In the genomic region with DNA sequence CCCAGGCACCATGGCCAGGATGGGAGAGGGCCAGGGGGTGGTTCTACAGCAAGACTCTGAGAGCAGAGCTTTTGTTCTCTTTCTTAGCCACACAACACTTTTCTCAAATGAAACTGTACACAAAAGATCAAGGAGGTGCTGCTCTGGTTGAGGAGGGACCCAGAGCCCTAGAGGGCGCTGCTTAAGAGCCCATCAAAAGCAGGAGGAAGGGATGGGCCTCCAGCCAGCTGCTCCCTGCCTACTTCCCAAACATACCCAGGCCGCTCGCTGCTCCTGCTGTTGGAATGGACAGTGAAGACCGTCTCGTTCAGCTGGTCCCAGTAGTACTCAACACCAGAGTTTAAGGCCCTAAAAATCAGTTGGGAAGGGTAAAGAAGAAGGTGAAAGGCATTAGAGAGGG, we compare ENCODE assay signal across 11 cellular contexts. TPM values are rescaled to one million over a fixed set of nuclear protein-coding genes. Genes with fewer than 3 reads are reported as not detected.
A peak's percentile ranks its signal among the peaks of the same experiment; 100 is the strongest.
DNase-seq lines count a peak whose midpoint lies in the region; ATAC-seq and TF ChIP-seq lines count a peak whose summit lies in the region.
"Had no signal": no experiment of that assay in that cellular context is flagged by ENCODE, and none has a peak within 500 bp of the region (broad histone marks: within the 10 kb centered on the region; RNA-seq: fewer than 3 reads in every experiment).

No MANE protein-coding gene starts in this region.

- H2AFZ ChIP-seq in GM23338 (no peak overlapping the region), neural progenitor cell (replicated peaks) (no peak overlapping the region)

- no peak overlapping the region for H3K4me3 ChIP-seq in GM23338
- no peak overlapping the region for H3K4me3 ChIP-seq in choroid plexus epithelial cell (ENCODE audit: low read depth, low read length)
- no peak overlapping the region for H3K4me3 ChIP-seq in neural progenitor cell
- H3K4me3 ChIP-seq in coronary artery = no peak overlapping the region
- H3K4me3 ChIP-seq: ascending aorta, thyroid gland had no signal

- DNase-seq in GM23338 (ENCODE audit: low spot score) = peak; percentile 82
- DNase-seq in NCI-H524 treated with DMSO at 0.1 percent for 48 hours (lab: John Stamatoyannopoulos, UW) = peak; percentile 13
- peak; percentile 52 for DNase-seq in choroid plexus epithelial cell (ENCODE audit: low read depth)
- peak; percentile 79 for DNase-seq in neural progenitor cell (ENCODE audit: low spot score)
- no peak for DNase-seq in coronary artery (ENCODE audit: low spot score)
- DNase-seq in RKO (ENCODE audit: low spot score) = no peak
- no peak for DNase-seq in COLO829 (ENCODE audit: low spot score)
- DNase-seq: activated T-cell treated with anti-CD3 and anti-CD28 coated beads for 4 hours, foreskin melanocyte, thyroid gland had no signal

- H3F3A ChIP-seq in GM23338 (replicated peaks; ENCODE audit: low read depth) (no peaks in the 10 kb centered on the region), neural progenitor cell (ENCODE audit: low read depth) (peaks cover 6% of the 10 kb centered on the region)

- ATAC-seq in GM23338 = peak; percentile 97

- H3K27me3 Mint-ChIP-seq in GM23338 (ENCODE audit: insufficient read depth, low read depth, poor library complexity) = peaks cover 14% of the 10 kb centered on the region
- H3K27me3 Mint-ChIP-seq in neural progenitor cell (ENCODE audit: insufficient read depth, low read depth) = no peaks in the 10 kb centered on the region

- no peaks in the 10 kb centered on the region for H3K9me2 ChIP-seq in GM23338 (ENCODE audit: insufficient read depth)

- TF ChIP-seq CTCF in GM23338 (conservative IDR thresholded peaks at IDR 0.05; ENCODE audit: low read depth in 2 of 2) (peak; percentile 71 to 85), choroid plexus epithelial cell (conservative IDR thresholded peaks at IDR 0.05; ENCODE audit: low read depth, low read length) (peak; percentile 54), neural progenitor cell (IDR thresholded peaks at IDR 0.05) (peak; percentile 72), coronary artery (IDR thresholded peaks at IDR 0.05) (no peak)

- H3K36me3 Mint-ChIP-seq in GM23338 (ENCODE audit: low read depth) = peaks cover 37% of the 10 kb centered on the region
- H3K36me3 Mint-ChIP-seq in neural progenitor cell = peaks cover 24% of the 10 kb centered on the region

- H4K20me1 ChIP-seq in GM23338 (replicated peaks; ENCODE audit: insufficient read depth) (0 out of 2 replicates have a peak, but pooled peaks cover 3% of the 10 kb centered on the region), neural progenitor cell (ENCODE audit: low read depth) (peaks cover 5% of the 10 kb centered on the region)

- H3K27ac ChIP-seq in GM23338 (ENCODE audit: low read depth) (peak overlapping the region; percentile 64; the same call in 1 of the 2 replicates), neural progenitor cell (no peak overlapping the region), coronary artery (no peak overlapping the region)
- H3K27ac ChIP-seq: ascending aorta, thyroid gland had no signal

- no peaks in the 10 kb centered on the region for H3K36me3 ChIP-seq in GM23338 (ENCODE audit: insufficient read depth)
- no peaks in the 10 kb centered on the region for H3K36me3 ChIP-seq in neural progenitor cell

- H3K4me1 ChIP-seq in GM23338 (ENCODE audit: insufficient read depth) = no peaks in the 10 kb centered on the region; the same call in 1 of the 2 replicates
- H3K4me1 ChIP-seq in neural progenitor cell = peaks cover 5% of the 10 kb centered on the region
- H3K4me1 ChIP-seq: ascending aorta, thyroid gland had no signal

- H3K4me1 Mint-ChIP-seq in GM23338 = peaks cover 10% of the 10 kb centered on the region; the same call in 1 of the 3 replicates
- peaks cover 5% of the 10 kb centered on the region for H3K4me1 Mint-ChIP-seq in neural progenitor cell

- peak overlapping the region; percentile 90 for H3K27ac Mint-ChIP-seq in GM23338
- H3K27ac Mint-ChIP-seq in neural progenitor cell = no peak overlapping the region

- no peak overlapping the region for H3K9ac ChIP-seq in neural progenitor cell

- H3K4me3 Mint-ChIP-seq in GM23338 = no peak overlapping the region
- no peak overlapping the region for H3K4me3 Mint-ChIP-seq in neural progenitor cell

- H3K27me3 ChIP-seq in GM23338 (ENCODE audit: insufficient read depth) = no peaks in the 10 kb centered on the region
- H3K27me3 ChIP-seq in neural progenitor cell = no peaks in the 10 kb centered on the region
- H3K27me3 ChIP-seq: ascending aorta, thyroid gland had no signal

- H3K4me2 ChIP-seq in GM23338 (no peak overlapping the region), neural progenitor cell (no peak overlapping the region)

- H3K79me2 ChIP-seq in GM23338 (replicated peaks; ENCODE audit: insufficient read depth) (no peaks in the 10 kb centered on the region), neural progenitor cell (ENCODE audit: low read depth) (no peaks in the 10 kb centered on the region)

- H3K9me3 ChIP-seq in neural progenitor cell (ENCODE audit: low read depth) = no peaks in the 10 kb centered on the region
- H3K9me3 ChIP-seq: ascending aorta, thyroid gland had no signal

- H3K9me3 Mint-ChIP-seq in GM23338 (no peaks in the 10 kb centered on the region; the same call in 2 of the 3 replicates), neural progenitor cell (no peaks in the 10 kb centered on the region)

TF ChIP-seq in GM23338, 12 proteins besides CTCF, POLR2A, EP300 and RAD21 (continues in another document):
- TF ChIP-seq, protein P1, sequence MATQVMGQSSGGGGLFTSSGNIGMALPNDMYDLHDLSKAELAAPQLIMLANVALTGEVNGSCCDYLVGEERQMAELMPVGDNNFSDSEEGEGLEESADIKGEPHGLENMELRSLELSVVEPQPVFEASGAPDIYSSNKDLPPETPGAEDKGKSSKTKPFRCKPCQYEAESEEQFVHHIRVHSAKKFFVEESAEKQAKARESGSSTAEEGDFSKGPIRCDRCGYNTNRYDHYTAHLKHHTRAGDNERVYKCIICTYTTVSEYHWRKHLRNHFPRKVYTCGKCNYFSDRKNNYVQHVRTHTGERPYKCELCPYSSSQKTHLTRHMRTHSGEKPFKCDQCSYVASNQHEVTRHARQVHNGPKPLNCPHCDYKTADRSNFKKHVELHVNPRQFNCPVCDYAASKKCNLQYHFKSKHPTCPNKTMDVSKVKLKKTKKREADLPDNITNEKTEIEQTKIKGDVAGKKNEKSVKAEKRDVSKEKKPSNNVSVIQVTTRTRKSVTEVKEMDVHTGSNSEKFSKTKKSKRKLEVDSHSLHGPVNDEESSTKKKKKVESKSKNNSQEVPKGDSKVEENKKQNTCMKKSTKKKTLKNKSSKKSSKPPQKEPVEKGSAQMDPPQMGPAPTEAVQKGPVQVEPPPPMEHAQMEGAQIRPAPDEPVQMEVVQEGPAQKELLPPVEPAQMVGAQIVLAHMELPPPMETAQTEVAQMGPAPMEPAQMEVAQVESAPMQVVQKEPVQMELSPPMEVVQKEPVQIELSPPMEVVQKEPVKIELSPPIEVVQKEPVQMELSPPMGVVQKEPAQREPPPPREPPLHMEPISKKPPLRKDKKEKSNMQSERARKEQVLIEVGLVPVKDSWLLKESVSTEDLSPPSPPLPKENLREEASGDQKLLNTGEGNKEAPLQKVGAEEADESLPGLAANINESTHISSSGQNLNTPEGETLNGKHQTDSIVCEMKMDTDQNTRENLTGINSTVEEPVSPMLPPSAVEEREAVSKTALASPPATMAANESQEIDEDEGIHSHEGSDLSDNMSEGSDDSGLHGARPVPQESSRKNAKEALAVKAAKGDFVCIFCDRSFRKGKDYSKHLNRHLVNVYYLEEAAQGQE (IDR thresholded peaks at IDR 0.05; ENCODE audit: unreplicated experiment) = no peak
- no peak for TF ChIP-seq ZNF331 (CRISPR knock-in tag; IDR thresholded peaks at IDR 0.05; ENCODE audit: low read depth)
- no peak for TF ChIP-seq EZH2 (IDR thresholded peaks at IDR 0.05; ENCODE audit: low read depth, unreplicated experiment)
- TF ChIP-seq, protein P2, sequence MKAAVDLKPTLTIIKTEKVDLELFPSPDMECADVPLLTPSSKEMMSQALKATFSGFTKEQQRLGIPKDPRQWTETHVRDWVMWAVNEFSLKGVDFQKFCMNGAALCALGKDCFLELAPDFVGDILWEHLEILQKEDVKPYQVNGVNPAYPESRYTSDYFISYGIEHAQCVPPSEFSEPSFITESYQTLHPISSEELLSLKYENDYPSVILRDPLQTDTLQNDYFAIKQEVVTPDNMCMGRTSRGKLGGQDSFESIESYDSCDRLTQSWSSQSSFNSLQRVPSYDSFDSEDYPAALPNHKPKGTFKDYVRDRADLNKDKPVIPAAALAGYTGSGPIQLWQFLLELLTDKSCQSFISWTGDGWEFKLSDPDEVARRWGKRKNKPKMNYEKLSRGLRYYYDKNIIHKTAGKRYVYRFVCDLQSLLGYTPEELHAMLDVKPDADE (IDR thresholded peaks at IDR 0.05) = no peak
- TF ChIP-seq CREB1 (CRISPR knock-in tag; IDR thresholded peaks at IDR 0.05; ENCODE audit: low read depth) = no peak
- no peak for TF ChIP-seq EZH2phosphoT487 (IDR thresholded peaks at IDR 0.05; ENCODE audit: unreplicated experiment)
- no peak for TF ChIP-seq POLR2AphosphoS5 (IDR thresholded peaks at IDR 0.05; ENCODE audit: low read depth)

RNA-seq across cellular contexts. Expression of a gene that starts 18.4 kb away (rescaled TPM):
- 0.93 and 0.97 TPM in 2 replicates for total RNA-seq in GM23338 (2014; rRNA removed; shearing (Covaris generic))
- polyA plus RNA-seq in GM23338 (2016; fragmentation: Nextera tagmentation; extraction: Ambion mirVana) = not detected in 2 replicates
- total RNA-seq in neural progenitor cell (ENCODE audit: low replicate concordance) = 0.31 TPM in 1 of 2 replicates, not detected in the other
- total RNA-seq: ascending aorta had no signal

RNA-seq across cellular contexts. Expression of a gene that starts 28.6 kb away (rescaled TPM):
- 388 and 438 TPM in 2 replicates for total RNA-seq in GM23338 (2014; rRNA removed; shearing (Covaris generic))
- polyA plus RNA-seq in GM23338 (2016; fragmentation: Nextera tagmentation; extraction: Ambion mirVana) = 451 and 477 TPM in 2 replicates
- 600 and 1,035 TPM in 2 replicates for total RNA-seq in neural progenitor cell (ENCODE audit: low replicate concordance)

Comparison
In these comparisons a context has a peak if more than half of its experiments do, and no peak if none do; other contexts are left out.
1. DNase-seq: peak in GM23338 (single experiment), NCI-H524 treated with DMSO at 0.1 percent for 48 hours (single experiment), choroid plexus epithelial cell (single experiment) and neural progenitor cell (single experiment); none in coronary artery (single experiment), RKO (single experiment) and COLO829 (single experiment).